2 cellular contexts compared by ENCODE assay signal in genomic region chr4:107997794-107998193, GRCh38.
TF ChIP-seq lines count a peak whose summit lies in the region.

No MANE protein-coding gene starts in this region.

TF ChIP-seq in SK-N-SH, 30 proteins besides CTCF, POLR2A, EP300 and RAD21 (continued from another document):
- TF ChIP-seq RCOR1 (IDR thresholded peaks at IDR 0.05; ENCODE audit: low read length) (no peak), NRF1 (IDR thresholded peaks at IDR 0.05; ENCODE audit: low read depth, low read length) (no peak), PBX3 (IDR thresholded peaks at IDR 0.05) (no peak)

TF ChIP-seq in SK-N-SH treated with all-trans-retinoic acid at 6 μM for 48 hours, 23 proteins besides CTCF, POLR2A, EP300 and RAD21 (continued from another document):
- TF ChIP-seq TSHZ2 (CRISPR knock-in tag; IDR thresholded peaks at IDR 0.05) = no peak
- TF ChIP-seq GLIS3 (CRISPR knock-in tag; IDR thresholded peaks at IDR 0.05) = no peak
- no peak for TF ChIP-seq CSRNP3 (CRISPR knock-in tag; IDR thresholded peaks at IDR 0.05)
